17 cellular contexts compared by ENCODE assay signal in the genomic region with DNA sequence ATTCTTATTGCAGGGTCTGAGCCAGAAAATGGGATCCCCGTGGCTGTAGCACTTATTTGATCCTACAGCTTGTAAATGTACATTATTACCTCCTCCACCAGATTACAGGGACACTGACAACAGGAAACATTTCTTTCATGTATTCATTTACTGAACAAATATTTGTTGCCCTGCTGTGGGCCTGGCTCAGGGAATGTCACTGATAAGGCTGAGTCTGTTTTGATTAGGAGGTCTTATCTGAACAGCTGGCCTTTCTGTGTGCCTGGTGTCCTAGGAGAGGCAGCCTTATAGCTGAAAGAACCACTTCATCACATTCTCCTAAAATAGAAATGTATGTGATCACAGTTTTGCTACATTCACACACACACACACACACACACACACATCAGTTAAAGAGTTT. TPM values are rescaled to one million over a fixed set of nuclear protein-coding genes. Genes with fewer than 3 reads are reported as not detected.
DNase-seq lines count a peak whose midpoint lies in the region; ATAC-seq and TF ChIP-seq lines count a peak whose summit lies in the region.
"Had no signal": no experiment of that assay in that cellular context is flagged by ENCODE, and none has a peak within 500 bp of the region (broad histone marks: within the 10 kb centered on the region; RNA-seq: fewer than 3 reads in every experiment).

No MANE protein-coding gene starts in this region.

- WGBS in body of pancreas, 2 donors = 0 to 29% methylated on average over 1 of the region's 1 CpG
- 23% methylated on average over 1 of the region's 1 CpG for WGBS in liver
- 58% methylated on average over 1 of the region's 1 CpG for WGBS in esophagus muscularis mucosa

- H3K36me3 ChIP-seq in body of pancreas (replicated peaks in 1 of 2; ENCODE audit: insufficient read depth in 1 of 2, low read depth in 2 of 2) (no peaks in the 10 kb centered on the region), liver (ENCODE audit: control insufficient read depth in 4 of 4, insufficient read depth in 3 of 4, low read depth in 1 of 4, low read length in 3 of 4) (no peaks in the 10 kb centered on the region), esophagus muscularis mucosa (no peaks in the 10 kb centered on the region)
- H3K36me3 ChIP-seq: lower lobe of right lung had no signal

- in situ Hi-C loops in ACHN (cut with HindIII; ENCODE audit: low pct_ligation_motif_present, low pct_unique_long_range_greater_than_20kb, low sequenced_read_pairs) = no loop called here

- H3K4me1 ChIP-seq in body of pancreas (peaks cover 15% of the 10 kb centered on the region), liver (ENCODE audit: control insufficient read depth in 4 of 4, insufficient read depth in 4 of 4, low read length in 3 of 4) (peaks cover 0 to 5% (median 0%) of the 10 kb centered on the region in 4 donors), esophagus muscularis mucosa (peaks cover 0 to 6% (median 0%) of the 10 kb centered on the region in 4 donors)
- H3K4me1 ChIP-seq: lower lobe of right lung had no signal

- TF ChIP-seq EP300 in esophagus muscularis mucosa (IDR thresholded peaks at IDR 0.05) = no peak

- DNase-seq in DMS53 treated with DMSO at 0.1 percent for 48 hours (lab: John Stamatoyannopoulos, UW; ENCODE audit: unreplicated experiment) = peak; percentile 95
- DNase-seq in NCI-H2081 treated with DMSO at 0.1 percent for 48 hours (lab: John Stamatoyannopoulos, UW) = peak; percentile 42
- no peak for DNase-seq in body of pancreas
- no peak for DNase-seq in NCI-H187 treated with DMSO at 0.1 percent for 48 hours (lab: John Stamatoyannopoulos, UW)
- DNase-seq in NCI-H510A (lab: John Stamatoyannopoulos, UW) = no peak
- no peak for DNase-seq in esophagus muscularis mucosa (ENCODE audit: extremely low spot score)
- no peak for DNase-seq in ACHN
- DNase-seq: activated CD4-positive, alpha-beta T cell treated with anti-CD3 and anti-CD28 coated beads, Interleukin-2, amount 10 ng/mL, durations not matched to agents 7 days and 5 days; AML-193; KBM-7; lower lobe of right lung; NCI-H1694; SIG-M5; substantia nigra; T1000 had no signal

- H3K27ac ChIP-seq in body of pancreas = no peak overlapping the region
- no peak overlapping the region for H3K27ac ChIP-seq in liver (ENCODE audit: low read depth in 1 of 2, low read length in 2 of 2)
- no peak overlapping the region for H3K27ac ChIP-seq in esophagus muscularis mucosa (replicated peaks in 1 of 4)
- H3K27ac ChIP-seq: lower lobe of right lung had no signal

- no peak for TF ChIP-seq POLR2A in body of pancreas (IDR thresholded peaks at IDR 0.05)
- no peak for TF ChIP-seq POLR2A in esophagus muscularis mucosa (IDR thresholded peaks at IDR 0.05; ENCODE audit: low read depth)

- no peak overlapping the region for H3K4me3 ChIP-seq in body of pancreas
- H3K4me3 ChIP-seq in liver (ENCODE audit: low read depth in 1 of 3, low read length in 3 of 3) = no peak overlapping the region
- H3K4me3 ChIP-seq in esophagus muscularis mucosa = no peak overlapping the region
- H3K4me3 ChIP-seq: lower lobe of right lung had no signal

- peak in 1 of 2 donors; percentile 40 for TF ChIP-seq RAD21 in liver (IDR thresholded peaks at IDR 0.05)

- H3K9me3 ChIP-seq in body of pancreas (no peaks in the 10 kb centered on the region), liver (ENCODE audit: control insufficient read depth in 4 of 4, low read length in 3 of 4) (no peaks in the 10 kb centered on the region), esophagus muscularis mucosa (no peaks in the 10 kb centered on the region)
- H3K9me3 ChIP-seq: lower lobe of right lung had no signal

- TF ChIP-seq CTCF in body of pancreas (IDR thresholded peaks at IDR 0.05) (no peak), liver (IDR thresholded peaks at IDR 0.05; ENCODE audit: low read depth, low read length, missing input control) (no peak), esophagus muscularis mucosa (IDR thresholded peaks at IDR 0.05) (no peak)

- peak; percentile 55 for ATAC-seq in body of pancreas
- ATAC-seq: activated naive CD4-positive, alpha-beta T cell treated with anti-CD3 and anti-CD28 coated beads, Interleukin-2, amount 50 U/mL, for 72 hours; lower lobe of right lung had no signal

- H3K9ac ChIP-seq in liver (ENCODE audit: low read depth in 1 of 2, low read length in 2 of 2) = no peak overlapping the region

- intact Hi-C loops in body of pancreas (cut with DNase I) = no loop called here
- intact Hi-C loops in esophagus muscularis mucosa (cut with DNase I) = no loop called here

- H3K27me3 ChIP-seq in body of pancreas (no peaks in the 10 kb centered on the region), liver (ENCODE audit: control insufficient read depth in 4 of 4, insufficient read depth in 4 of 4, low read length in 3 of 4) (no peaks in the 10 kb centered on the region), esophagus muscularis mucosa (no peaks in the 10 kb centered on the region)

TF ChIP-seq in liver, 16 proteins besides CTCF, POLR2A, EP300 and RAD21:
- no peak for TF ChIP-seq ZBTB33 (IDR thresholded peaks at IDR 0.05)
- peak; percentile 9 for TF ChIP-seq SP1 (IDR thresholded peaks at IDR 0.05)
TF ChIP-seq in liver: peak in this region for 1.

RNA-seq across cellular contexts. Expression of gene PROM1, which starts 45.5 kb away (rescaled TPM):
- total RNA-seq in body of pancreas = 10 to 100 TPM; 23.7 to 24.6 TPM
- 1 to 10 TPM; 3.8 to 5.2 TPM for total RNA-seq in liver
- 1 to 10 TPM; 1.2 to 3.6 TPM for polyA plus RNA-seq in liver
- total RNA-seq in esophagus muscularis mucosa = 1 to 10 TPM; 3.3 to 4.6 (median 4.0) TPM
- total RNA-seq: activated CD4-positive, alpha-beta T cell treated with anti-CD3 and anti-CD28 coated beads, Interleukin-2, amount 10 ng/mL, durations not matched to agents 7 days and 5 days had no signal

Comparison
In these comparisons a context has a peak if more than half of its experiments do, and no peak if none do; other contexts are left out.
1. DNase-seq: peak in DMS53 treated with DMSO at 0.1 percent for 48 hours (single experiment) and NCI-H2081 treated with DMSO at 0.1 percent for 48 hours (single experiment); none in body of pancreas (0 of 4), NCI-H187 treated with DMSO at 0.1 percent for 48 hours (single experiment), NCI-H510A (single experiment), esophagus muscularis mucosa (single experiment) and ACHN (single experiment).
2. RNA of gene PROM1, which starts 45.5 kb away (total RNA-seq): 23.7 to 24.6 TPM in body of pancreas; 3.8 to 5.2 TPM in liver and 3.3 to 4.6 TPM in esophagus muscularis mucosa; every median in the first group is over 4 times any median in the second.